8 cellular contexts compared by ENCODE assay signal in the genomic region with DNA sequence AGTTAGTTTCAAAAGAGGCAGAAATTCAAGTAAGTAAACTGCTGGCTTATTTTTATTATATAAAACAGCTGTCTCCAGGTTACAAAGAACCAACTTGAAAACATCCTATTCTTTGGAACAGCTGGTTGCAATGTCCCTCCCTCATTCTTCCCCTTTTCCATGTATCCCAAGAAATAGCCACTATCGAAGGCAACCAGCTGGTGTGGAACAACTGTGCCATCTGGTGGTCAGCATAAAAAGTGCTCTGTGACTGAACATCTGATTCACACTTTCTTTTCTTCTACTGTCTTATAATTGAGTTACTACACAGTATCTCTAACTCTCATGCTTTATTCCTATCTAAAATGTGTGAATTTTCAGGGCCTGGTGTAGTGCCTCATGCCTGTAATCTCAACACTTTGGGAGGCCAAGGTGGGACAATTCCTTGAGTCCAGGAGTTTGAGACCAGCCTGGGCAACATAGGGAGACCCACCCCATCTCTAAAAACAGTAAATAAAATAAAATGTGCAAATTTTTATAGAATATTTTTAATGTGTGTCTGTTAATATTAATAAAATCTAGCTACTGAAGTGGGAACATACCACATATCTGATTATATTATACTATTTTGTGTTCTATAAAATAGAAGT. TPM values are rescaled to one million over a fixed set of nuclear protein-coding genes. Genes with fewer than 3 reads are reported as not detected.
A peak's percentile ranks its signal among the peaks of the same experiment; 100 is the strongest.
DNase-seq lines count a peak whose midpoint lies in the region; ATAC-seq and TF ChIP-seq lines count a peak whose summit lies in the region.

No MANE protein-coding gene starts in this region.

- H3K27me3 ChIP-seq in DND-41 (ENCODE audit: insufficient read depth, low read length, poor library complexity) (no peaks in the 10 kb centered on the region), adipocyte (replicated peaks; ENCODE audit: control insufficient read depth, insufficient read depth, low read length) (no peaks in the 10 kb centered on the region), heart left ventricle (no peaks in the 10 kb centered on the region)

- TF ChIP-seq CTCF in DND-41 (IDR thresholded peaks at IDR 0.05; ENCODE audit: borderline replicate concordance, extremely low read depth, low read length, poor library complexity, severe bottlenecking) (peak; percentile 90), heart left ventricle (IDR thresholded peaks at IDR 0.05) (peak; percentile 72 to 92 (median 84))

- no peak for TF ChIP-seq POLR2A in heart left ventricle (IDR thresholded peaks at IDR 0.05)

- no peak overlapping the region for H3K9ac ChIP-seq in DND-41 (ENCODE audit: low read depth, low read length)
- no peak overlapping the region for H3K9ac ChIP-seq in adipocyte (ENCODE audit: low read length)

- H3K4me1 ChIP-seq in DND-41 (ENCODE audit: insufficient read depth, low read length) (peaks cover 16% of the 10 kb centered on the region), adipocyte (ENCODE audit: control insufficient read depth, insufficient read depth, low read length) (peaks cover 14% of the 10 kb centered on the region), heart left ventricle (peaks cover 0 to 51% (median 7%) of the 10 kb centered on the region in 12 donors)

- H4K20me1 ChIP-seq in DND-41 (ENCODE audit: insufficient read depth, low read length): peaks cover 18% of the 10 kb centered on the region; the same call in 1 of the 2 replicates

- peaks cover 56% of the 10 kb centered on the region for H3K79me2 ChIP-seq in DND-41 (ENCODE audit: insufficient read depth, low read length)

- H2AFZ ChIP-seq in DND-41 (ENCODE audit: low read depth, low read length): no peak overlapping the region

- intact Hi-C loops in heart left ventricle (cut with DNase I): loop anchor here in 4 of 10 donors (5.0 to 10.0 kb wide), 4 partner anchors 101 to 661 kb away; a partner anchor contains a TSS

- peak; percentile 52 for DNase-seq in DND-41
- peak; percentile 48 for DNase-seq in HuH-7.5 (ENCODE audit: low spot score)
- peak; percentile 68 for DNase-seq in OCI-M1 (lab: John Stamatoyannopoulos, UW)
- peak; percentile 86 for DNase-seq in adipocyte (ENCODE audit: low read depth)
- DNase-seq in heart left ventricle: peak in 4 of 5 donors; percentile 46 to 56 (median 53)
- DNase-seq in pulmonary artery endothelial cell (ENCODE audit: low read depth, low spot score): peak; percentile 39
- no peak for DNase-seq in cortex of kidney (lab: John Stamatoyannopoulos, UW)

- H3K9me3 ChIP-seq in DND-41 (ENCODE audit: insufficient read depth, low read length, severe bottlenecking) (no peaks in the 10 kb centered on the region), adipocyte (ENCODE audit: control insufficient read depth, low read length) (no peaks in the 10 kb centered on the region), heart left ventricle (no peaks in the 10 kb centered on the region)

- H3K36me3 ChIP-seq in DND-41 (ENCODE audit: insufficient read depth, low read length) (peaks cover 21% of the 10 kb centered on the region), adipocyte (ENCODE audit: control insufficient read depth, insufficient read depth, low read length, severe bottlenecking) (peaks cover 23% of the 10 kb centered on the region), heart left ventricle (peaks cover 0 to 25% (median 12%) of the 10 kb centered on the region in 9 donors)

- no peak overlapping the region for H3K4me2 ChIP-seq in DND-41 (ENCODE audit: insufficient read depth, low read length)

- WGBS in heart left ventricle, 4 donors: 2 to 11% (median 5%) methylated on average over 1 of the region's 1 CpG

- no peak overlapping the region for H3K4me3 ChIP-seq in DND-41 (ENCODE audit: low read depth in 1 of 2, low read length in 2 of 2)
- no peak overlapping the region for H3K4me3 ChIP-seq in adipocyte (ENCODE audit: low read length)
- H3K4me3 ChIP-seq in heart left ventricle: no peak overlapping the region

- peak; percentile 73; the same call in 2 of the 3 replicates for ATAC-seq in DND-41 (ENCODE audit: insufficient read depth, low read depth)
- peak; percentile 31 to 77 (median 70) for ATAC-seq in heart left ventricle
- no peak for ATAC-seq in GM18870 (IDR thresholded peaks at IDR 0.05; ENCODE audit: unreplicated experiment)

- no peak overlapping the region for H3K27ac ChIP-seq in DND-41 (ENCODE audit: low read length)
- no peak overlapping the region for H3K27ac ChIP-seq in heart left ventricle

RNA-seq across cellular contexts. Expression of a gene that starts 9.6 kb away (rescaled TPM):
- total RNA-seq in heart left ventricle (10 to 100 TPM in 6 of 9 donors, 1 to 10 TPM in 3; 9.0 to 16.7 (median 10.9) TPM), pulmonary artery endothelial cell (14.6 and 14.7 TPM in 2 replicates)
- polyA plus RNA-seq in heart left ventricle: 10 to 100 TPM in 1 of 2 donors, 1 to 10 TPM in 1; 5.0 to 11.1 TPM
